ENCODE assay signal across 1 cellular context in the genomic region with DNA sequence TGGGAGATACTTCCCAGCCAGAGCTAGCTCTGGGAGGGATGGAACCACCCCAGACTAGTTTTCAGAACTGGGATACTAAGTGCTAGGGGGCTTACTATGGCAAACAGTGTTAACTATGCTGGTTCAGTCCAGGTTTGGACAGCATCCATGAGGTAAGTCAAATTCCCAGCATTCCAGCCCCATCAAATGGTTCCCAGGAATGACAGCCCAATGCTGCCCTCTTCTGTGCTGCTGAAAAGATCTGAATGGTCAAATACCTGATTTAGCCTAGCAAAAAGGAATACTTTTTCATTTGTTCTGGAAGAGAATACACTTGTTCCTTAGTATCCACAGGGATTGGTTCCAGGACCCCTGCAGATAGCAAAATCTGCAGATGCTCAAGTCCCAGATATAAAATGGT.
TF ChIP-seq lines count a peak whose summit lies in the region.

No MANE protein-coding gene starts in this region.

TF ChIP-seq in IMR-90, 13 proteins besides CTCF, POLR2A, EP300 and RAD21:
- no peak for TF ChIP-seq MAFK (IDR thresholded peaks at IDR 0.05; ENCODE audit: low read depth, low read length)
- TF ChIP-seq NFE2L2 (IDR thresholded peaks at IDR 0.05; ENCODE audit: low read depth, low read length): no peak
